Comparison of ENCODE assay signal across 8 cellular contexts in the genomic region with DNA sequence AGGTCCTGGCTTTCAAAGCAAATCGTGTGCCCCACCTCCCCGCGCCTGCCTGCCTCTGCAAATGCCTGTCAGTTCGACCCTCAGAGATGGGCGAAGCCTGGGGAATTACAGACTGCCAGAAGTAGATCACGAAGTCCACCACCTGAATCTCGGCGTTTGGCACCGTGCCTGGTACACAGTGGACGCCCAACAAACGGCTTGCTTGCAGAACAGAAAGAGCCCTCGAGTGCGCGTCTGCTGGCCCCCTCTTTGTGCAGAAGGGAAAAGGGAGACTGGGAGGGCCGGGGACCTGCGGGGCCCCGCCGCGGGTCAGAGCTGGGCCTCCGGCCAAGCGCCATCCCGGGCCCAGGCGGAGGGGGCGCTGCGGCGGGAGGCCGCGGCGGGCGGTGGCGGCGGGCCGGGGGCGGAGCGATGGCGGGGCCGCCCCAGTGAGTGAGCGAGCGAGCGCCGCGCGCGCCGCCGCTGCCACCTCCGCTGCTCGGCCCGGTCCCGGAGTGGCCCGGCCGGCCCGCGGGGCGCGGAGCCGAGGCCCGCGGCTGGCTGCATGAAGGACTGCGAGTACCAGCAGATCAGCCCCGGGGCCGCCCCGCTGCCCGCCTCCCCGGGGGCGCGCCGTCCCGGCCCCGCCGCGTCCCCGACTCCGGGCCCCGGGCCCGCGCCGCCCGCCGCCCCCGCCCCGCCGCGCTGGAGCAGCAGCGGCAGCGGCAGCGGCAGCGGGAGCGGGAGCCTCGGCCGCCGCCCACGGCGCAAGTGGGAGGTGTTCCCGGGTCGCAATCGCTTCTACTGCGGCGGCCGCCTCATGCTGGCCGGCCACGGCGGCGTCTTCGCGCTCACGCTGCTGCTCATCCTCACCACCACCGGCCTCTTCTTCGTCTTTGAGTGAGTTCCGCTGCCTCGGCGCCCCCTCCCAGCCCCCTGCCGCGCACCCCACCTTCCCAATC. TPM values are rescaled to one million over a fixed set of nuclear protein-coding genes. Genes with fewer than 3 reads are reported as not detected.
DNase-seq lines count a peak whose midpoint lies in the region; TF ChIP-seq lines count a peak whose summit lies in the region.

A gene with protein sequence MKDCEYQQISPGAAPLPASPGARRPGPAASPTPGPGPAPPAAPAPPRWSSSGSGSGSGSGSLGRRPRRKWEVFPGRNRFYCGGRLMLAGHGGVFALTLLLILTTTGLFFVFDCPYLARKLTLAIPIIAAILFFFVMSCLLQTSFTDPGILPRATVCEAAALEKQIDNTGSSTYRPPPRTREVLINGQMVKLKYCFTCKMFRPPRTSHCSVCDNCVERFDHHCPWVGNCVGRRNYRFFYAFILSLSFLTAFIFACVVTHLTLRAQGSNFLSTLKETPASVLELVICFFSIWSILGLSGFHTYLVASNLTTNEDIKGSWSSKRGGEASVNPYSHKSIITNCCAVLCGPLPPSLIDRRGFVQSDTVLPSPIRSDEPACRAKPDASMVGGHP (plus strand): TSS at position 428 of the 941 bp plus-strand sequence. CDS start 117 bp downstream, at position 545.

- H3K36me3 ChIP-seq in mammary epithelial cell (ENCODE audit: insufficient read depth, low read length) (no peaks in the 10 kb centered on the region), smooth muscle cell (ENCODE audit: low read depth) (no peaks in the 10 kb centered on the region)

- dilution Hi-C loops in mammary epithelial cell (cut with HindIII; ENCODE audit: low sequenced_read_pairs) = no loop called here

- CTCF ChIA-PET in HEK293T (lab: Yijun Ruan, JAX) (interaction anchor here (1.0 kb wide), 1 partner anchor 40 kb away, joined by 3 read pairs; no protein-coding TSS in a partner anchor), mammary epithelial cell (lab: Charles Lee; ENCODE audit: low non-redundant PET) (interaction anchor here (0.6 kb wide), 2 partner anchors 22 to 125 kb away, joined by 3 to 7 read pairs; no protein-coding TSS in a partner anchor)

- no peaks in the 10 kb centered on the region for H4K20me1 ChIP-seq in mammary epithelial cell (ENCODE audit: insufficient read depth, low read length)
- peaks cover 40% of the 10 kb centered on the region for H4K20me1 ChIP-seq in smooth muscle cell (ENCODE audit: low read depth)

- intact Hi-C loops in mammary epithelial cell (cut with micrococcal nuclease) = no loop called here

- in situ Hi-C loops in mammary epithelial cell (cut with MboI; ENCODE audit: low sequenced_read_pairs in 2 of 2) = no loop called here

- peak within 1 kb of the TSS; percentile 94 for H2AFZ ChIP-seq in mammary epithelial cell (ENCODE audit: low read depth, low read length)
- H2AFZ ChIP-seq in smooth muscle cell (ENCODE audit: low read depth) = peak within 1 kb of the TSS; percentile 97

- peak within 1 kb of the TSS; percentile 18 for H3K9ac ChIP-seq in mammary epithelial cell (ENCODE audit: insufficient read depth, low read length)
- peak within 1 kb of the TSS; percentile 78 for H3K9ac ChIP-seq in smooth muscle cell (ENCODE audit: low read depth)

- WGBS in mammary epithelial cell (ENCODE audit: low coverage, missing lambda C conversion rate) = 5% methylated on average over 16 of the region's 114 CpGs
- 8% methylated on average over 22 of the region's 114 CpGs for WGBS in smooth muscle cell (ENCODE audit: low lambda C conversion rate)

- H3K4me2 ChIP-seq in mammary epithelial cell (ENCODE audit: insufficient read depth, low read depth, low read length) = peak within 1 kb of the TSS; percentile 97
- peak within 1 kb of the TSS; percentile 94 for H3K4me2 ChIP-seq in smooth muscle cell

- H3K4me1 ChIP-seq in mammary epithelial cell (ENCODE audit: insufficient read depth, low read length) (peaks cover 12% of the 10 kb centered on the region), smooth muscle cell (ENCODE audit: low read depth) (peaks cover 21% of the 10 kb centered on the region)

- POLR2A ChIA-PET in HEK293T (lab: Yijun Ruan, JAX) = interaction anchor here (0.5 to 1.0 kb wide), 7 partner anchors 15 to 41 kb away, joined by 3 to 8 read pairs (median 3); no protein-coding TSS in a partner anchor

- H3K9me3 ChIP-seq in mammary epithelial cell (replicated peaks; ENCODE audit: insufficient read depth, low read length) (no peaks in the 10 kb centered on the region), smooth muscle cell (replicated peaks; ENCODE audit: low read depth) (no peaks in the 10 kb centered on the region)

- H3K27ac ChIP-seq in VCaP (peak within 1 kb of the TSS; percentile 85), mammary epithelial cell (ENCODE audit: insufficient read depth, low read depth, low read length) (peak within 1 kb of the TSS; percentile 34), smooth muscle cell (ENCODE audit: low read depth) (peak within 1 kb of the TSS; percentile 38)

- no peaks in the 10 kb centered on the region for H3F3A ChIP-seq in smooth muscle cell (ENCODE audit: low read depth)

- H3K27me3 ChIP-seq in mammary epithelial cell (ENCODE audit: insufficient read depth, low read length) (no peaks in the 10 kb centered on the region), smooth muscle cell (ENCODE audit: low read depth) (no peaks in the 10 kb centered on the region)

- TF ChIP-seq CTCF in GM12865 (IDR thresholded peaks at IDR 0.05; ENCODE audit: insufficient read depth, low read depth, low read length, missing control alignments) (peak; percentile 53), VCaP (conservative IDR thresholded peaks at IDR 0.05) (peak; percentile 86), mammary epithelial cell (conservative IDR thresholded peaks at IDR 0.05 in 1 of 2, IDR thresholded peaks at IDR 0.05 in 1 of 2; ENCODE audit: extremely low read depth in 1 of 2, insufficient read depth in 1 of 2, low read depth in 1 of 2, low read length in 2 of 2) (peak; percentile 42 to 49), smooth muscle cell (IDR thresholded peaks at IDR 0.05; ENCODE audit: borderline replicate concordance, insufficient read depth, poor library complexity, severe bottlenecking) (peak; percentile 34)

- H3K4me3 ChIP-seq in GM12865 (ENCODE audit: low read depth, low read length) = peak within 1 kb of the TSS; percentile 65
- peak within 1 kb of the TSS; percentile 51 to 68 (median 54) for H3K4me3 ChIP-seq in mammary epithelial cell (replicated peaks in 1 of 3; ENCODE audit: insufficient read depth in 1 of 3, low read depth in 2 of 3, low read length in 3 of 3)
- peak within 1 kb of the TSS; percentile 69 for H3K4me3 ChIP-seq in smooth muscle cell

- H3K79me2 ChIP-seq in mammary epithelial cell (ENCODE audit: insufficient read depth, low read length) (peaks cover 45% of the 10 kb centered on the region), smooth muscle cell (ENCODE audit: low read depth) (peaks cover 40% of the 10 kb centered on the region)

- DNase-seq in GM12865 (ENCODE audit: low read depth) = peak; percentile 77
- peak; percentile 92 for DNase-seq in HEK293T (ENCODE audit: extremely low spot score)
- DNase-seq in NCI-H1105 treated with DMSO at 0.1 percent for 48 hours (lab: John Stamatoyannopoulos, UW) = peak; percentile 71
- DNase-seq in mammary epithelial cell = peak; percentile 41
- DNase-seq in iPS-NIHi7 (ENCODE audit: extremely low spot score) = peak; percentile 93
- peak; percentile 21 for DNase-seq in smooth muscle cell (lab: John Stamatoyannopoulos, UW; ENCODE audit: unreplicated experiment)
- no peak for DNase-seq in cerebellar nuclear complex (lab: John Stamatoyannopoulos, UW)

- BruUV-seq in mammary epithelial cell (replicated peaks; lab: Mats Ljungman, UMichigan) = no TSS peak

TF ChIP-seq in HEK293T, 16 proteins besides CTCF, POLR2A, EP300 and RAD21:
- no peak for TF ChIP-seq TARDBP (IDR thresholded peaks at IDR 0.05)
- TF ChIP-seq FOXK2 (IDR thresholded peaks at IDR 0.05) = no peak
- peak; percentile 67 for TF ChIP-seq L3MBTL2 (conservative IDR thresholded peaks at IDR 0.05)
- no peak for TF ChIP-seq ARNT (IDR thresholded peaks at IDR 0.05)
- TF ChIP-seq, protein P1, sequence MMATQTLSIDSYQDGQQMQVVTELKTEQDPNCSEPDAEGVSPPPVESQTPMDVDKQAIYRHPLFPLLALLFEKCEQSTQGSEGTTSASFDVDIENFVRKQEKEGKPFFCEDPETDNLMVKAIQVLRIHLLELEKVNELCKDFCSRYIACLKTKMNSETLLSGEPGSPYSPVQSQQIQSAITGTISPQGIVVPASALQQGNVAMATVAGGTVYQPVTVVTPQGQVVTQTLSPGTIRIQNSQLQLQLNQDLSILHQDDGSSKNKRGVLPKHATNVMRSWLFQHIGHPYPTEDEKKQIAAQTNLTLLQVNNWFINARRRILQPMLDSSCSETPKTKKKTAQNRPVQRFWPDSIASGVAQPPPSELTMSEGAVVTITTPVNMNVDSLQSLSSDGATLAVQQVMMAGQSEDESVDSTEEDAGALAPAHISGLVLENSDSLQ (IDR thresholded peaks at IDR 0.05) = no peak

RNA-seq across cellular contexts. Expression of the gene that starts here (rescaled TPM):
- total RNA-seq in mammary epithelial cell (10 to 100 TPM; 14.2 to 20.2 TPM), smooth muscle cell (16.7 and 52.5 TPM in 2 replicates)
- polyA plus RNA-seq in mammary epithelial cell (24.5 TPM), smooth muscle cell (20.3 and 20.8 TPM in 2 replicates)
- polyA minus RNA-seq in mammary epithelial cell = 19.8 TPM

Comparison
In these comparisons a context has a peak if more than half of its experiments do, and no peak if none do; other contexts are left out.
1. DNase-seq: peak in GM12865 (single experiment), HEK293T (single experiment), NCI-H1105 treated with DMSO at 0.1 percent for 48 hours (single experiment), mammary epithelial cell (single experiment), iPS-NIHi7 (single experiment) and smooth muscle cell (single experiment); none in cerebellar nuclear complex (0 of 2).
2. CTCF ChIP-seq: peak in every context shown above with its lines; median percentile 86 in VCaP; 53 in GM12865; 46 in mammary epithelial cell; 34 in smooth muscle cell.
3. H3K27ac ChIP-seq: peak in every context shown above with its lines; median percentile 85 in VCaP; 38 in smooth muscle cell; 34 in mammary epithelial cell.
4. Peak in every context shown above with its lines, with median percentiles within 50 percentile points of each other: H3K4me3 ChIP-seq.